20 cellular contexts compared by ENCODE assay signal in genomic region chr13:33776510-33776909, GRCh38. TPM values are rescaled to one million over a fixed set of nuclear protein-coding genes. Genes with fewer than 3 reads are reported as not detected.
DNase-seq lines count a peak whose midpoint lies in the region; TF ChIP-seq lines count a peak whose summit lies in the region.
"Had no signal": no experiment of that assay in that cellular context is flagged by ENCODE, and none has a peak within 500 bp of the region (broad histone marks: within the 10 kb centered on the region; RNA-seq: fewer than 3 reads in every experiment).

No MANE protein-coding gene starts in this region.

- no peak overlapping the region for H2AFZ ChIP-seq in Karpas-422 (ENCODE audit: low read length)

- H3K4me2 ChIP-seq in Karpas-422 (ENCODE audit: low read depth, low read length, poor library complexity, severe bottlenecking) = peak overlapping the region; percentile 63
- H3K4me2 ChIP-seq: BLaER1 had no signal

- TF ChIP-seq POLR2A in esophagus muscularis mucosa (IDR thresholded peaks at IDR 0.05; ENCODE audit: low read depth) = no peak

- H3K4me3 ChIP-seq in Karpas-422 (ENCODE audit: low read length) (peak overlapping the region; percentile 26; the same call in 1 of the 2 replicates), esophagus muscularis mucosa (no peak overlapping the region)
- H3K4me3 ChIP-seq: BLaER1, Peyer's patch, SJCRH30 had no signal

- 35% methylated on average over 6 of the region's 6 CpGs for WGBS in esophagus muscularis mucosa

- peak; percentile 58 for DNase-seq in Karpas-422
- DNase-seq in NCI-H146 treated with DMSO at 0.1 percent for 48 hours (lab: John Stamatoyannopoulos, UW; ENCODE audit: unreplicated experiment) = peak; percentile 23
- DNase-seq in SHP77 treated with DMSO at 0.1 percent for 48 hours (lab: John Stamatoyannopoulos, UW) = peak; percentile 16
- peak; percentile 26 for DNase-seq in esophagus muscularis mucosa (ENCODE audit: extremely low spot score)
- DNase-seq in medulla oblongata (ENCODE audit: extremely low spot score) = no peak
- DNase-seq in GDM1 (lab: John Stamatoyannopoulos, UW) = no peak
- no peak for DNase-seq in activated CD4-positive, alpha-beta T cell treated with anti-CD3 and anti-CD28 coated beads, Interleukin-2, amount 10 ng/mL, durations not matched to agents 24 days and 14 days
- DNase-seq: Caco-2; CD4-positive, alpha-beta T cell; DMS 273 treated with DMSO at 0.1 percent for 48 hours; GF-D8; H7; KG1; NCI-H1694; NCI-H446; NCI-H526 treated with DMSO at 0.1 percent for 48 hours; Peyer's patch; SJCRH30; T-helper 1 cell had no signal

- H3K27me3 ChIP-seq in Karpas-422 (ENCODE audit: low read length) = no peaks in the 10 kb centered on the region
- H3K27me3 ChIP-seq in esophagus muscularis mucosa = no peaks in the 10 kb centered on the region
- H3K27me3 ChIP-seq: BLaER1, Peyer's patch, SJCRH30 had no signal

- H3K27ac ChIP-seq in Karpas-422 (ENCODE audit: low read length) (peak overlapping the region; percentile 96), esophagus muscularis mucosa (replicated peaks in 1 of 4) (no peak overlapping the region)
- H3K27ac ChIP-seq: BLaER1, Peyer's patch, SJCRH30 had no signal

- peaks cover 7% of the 10 kb centered on the region for H3K9me3 Mint-ChIP-seq in activated CD4-positive, alpha-beta T cell treated with anti-CD3 and anti-CD28 coated beads, Interleukin-2, amount 10 ng/mL, durations not matched to agents 24 days and 14 days
- H3K9me3 Mint-ChIP-seq: CD4-positive, alpha-beta T cell had no signal

- no peaks in the 10 kb centered on the region for H3K9me2 ChIP-seq in Karpas-422 (replicated peaks; ENCODE audit: insufficient read depth, low read length)

- H3K4me1 Mint-ChIP-seq in activated CD4-positive, alpha-beta T cell treated with anti-CD3 and anti-CD28 coated beads, Interleukin-2, amount 10 ng/mL, durations not matched to agents 24 days and 14 days = no peaks in the 10 kb centered on the region

- intact Hi-C loops in esophagus muscularis mucosa (cut with DNase I) = no loop called here
- intact Hi-C loops in activated CD4-positive, alpha-beta T cell treated with anti-CD3 and anti-CD28 coated beads, Interleukin-2, amount 10 ng/mL, durations not matched to agents 24 days and 14 days (cut with micrococcal nuclease) = no loop called here

- H3K79me2 ChIP-seq in Karpas-422 (ENCODE audit: low read length) = peaks cover 38% of the 10 kb centered on the region

- TF ChIP-seq EP300 in esophagus muscularis mucosa (IDR thresholded peaks at IDR 0.05) = no peak

- H4K20me1 ChIP-seq in Karpas-422 (ENCODE audit: insufficient read depth, low read depth, low read length) = no peaks in the 10 kb centered on the region
- H4K20me1 ChIP-seq: BLaER1 had no signal

- no peak overlapping the region for H3K4me3 Mint-ChIP-seq in activated CD4-positive, alpha-beta T cell treated with anti-CD3 and anti-CD28 coated beads, Interleukin-2, amount 10 ng/mL, durations not matched to agents 24 days and 14 days
- H3K4me3 Mint-ChIP-seq: CD4-positive, alpha-beta T cell had no signal

- H3K27me3 Mint-ChIP-seq in activated CD4-positive, alpha-beta T cell treated with anti-CD3 and anti-CD28 coated beads, Interleukin-2, amount 10 ng/mL, durations not matched to agents 24 days and 14 days = peaks cover 4% of the 10 kb centered on the region

- peaks cover 16% of the 10 kb centered on the region for H3K36me3 ChIP-seq in Karpas-422 (ENCODE audit: insufficient read depth, low read length)
- no peaks in the 10 kb centered on the region for H3K36me3 ChIP-seq in esophagus muscularis mucosa
- H3K36me3 ChIP-seq: BLaER1, Peyer's patch, SJCRH30 had no signal

- TF ChIP-seq CTCF in esophagus muscularis mucosa (IDR thresholded peaks at IDR 0.05) = no peak

- H3K27ac Mint-ChIP-seq in activated CD4-positive, alpha-beta T cell treated with anti-CD3 and anti-CD28 coated beads, Interleukin-2, amount 10 ng/mL, durations not matched to agents 24 days and 14 days = no peak overlapping the region
- H3K27ac Mint-ChIP-seq: CD4-positive, alpha-beta T cell had no signal

- H3K9ac ChIP-seq in Karpas-422 (ENCODE audit: low read length) = peak overlapping the region; percentile 63
- H3K9ac ChIP-seq: BLaER1 had no signal

- H3K9me3 ChIP-seq in Karpas-422 (ENCODE audit: low read length) (peaks cover 3% of the 10 kb centered on the region; the same call in 1 of the 2 replicates), esophagus muscularis mucosa (peaks cover 0 to 5% (median 0%) of the 10 kb centered on the region in 4 donors)
- H3K9me3 ChIP-seq: Peyer's patch, SJCRH30 had no signal

- H3K36me3 Mint-ChIP-seq in activated CD4-positive, alpha-beta T cell treated with anti-CD3 and anti-CD28 coated beads, Interleukin-2, amount 10 ng/mL, durations not matched to agents 24 days and 14 days (ENCODE audit: low read depth) = no peaks in the 10 kb centered on the region

- H3K4me1 ChIP-seq in Karpas-422 (ENCODE audit: low read length) = peaks cover 82% of the 10 kb centered on the region
- H3K4me1 ChIP-seq in esophagus muscularis mucosa = peaks cover 0 to 4% (median 0%) of the 10 kb centered on the region in 4 donors
- H3K4me1 ChIP-seq: BLaER1, Caco-2, Peyer's patch had no signal

RNA-seq across cellular contexts. Expression of gene RFC3, which starts 41.4 kb away (rescaled TPM):
- 144 and 321 TPM in 2 replicates for total RNA-seq in Karpas-422 (2014; rRNA removed; shearing (Covaris generic); ENCODE audit: low replicate concordance)
- total RNA-seq in esophagus muscularis mucosa = 1 to 10 TPM; 4.2 to 5.6 (median 4.7) TPM
- total RNA-seq in activated CD4-positive, alpha-beta T cell treated with anti-CD3 and anti-CD28 coated beads, Interleukin-2, amount 10 ng/mL, durations not matched to agents 24 days and 14 days = 77.8 and 81.0 TPM in 2 replicates

Comparison
In these comparisons a context has a peak if more than half of its experiments do, and no peak if none do; other contexts are left out.
1. DNase-seq: peak in Karpas-422 (single experiment), NCI-H146 treated with DMSO at 0.1 percent for 48 hours (single experiment), SHP77 treated with DMSO at 0.1 percent for 48 hours (single experiment) and esophagus muscularis mucosa (single experiment); none in medulla oblongata (single experiment), GDM1 (single experiment) and activated CD4-positive, alpha-beta T cell treated with anti-CD3 and anti-CD28 coated beads, Interleukin-2, amount 10 ng/mL, durations not matched to agents 24 days and 14 days (single experiment).
2. RNA of gene RFC3, which starts 41.4 kb away (total RNA-seq): 144 to 321 TPM in Karpas-422 and 77.8 to 81.0 TPM in activated CD4-positive, alpha-beta T cell treated with anti-CD3 and anti-CD28 coated beads, Interleukin-2, amount 10 ng/mL, durations not matched to agents 24 days and 14 days; 4.2 to 5.6 TPM in esophagus muscularis mucosa; every median in the first group is over 10 times any median in the second.